In genomic region chr9:87067426-87067825, GRCh38 we compare ENCODE assay signal across 22 cellular contexts.
"Had no signal": no experiment of that assay in that cellular context is flagged by ENCODE, and none has a peak within 500 bp of the region (broad histone marks: within the 10 kb centered on the region; RNA-seq: fewer than 3 reads in every experiment).

No MANE protein-coding gene starts in this region.

- H3K36me3 ChIP-seq: colonic mucosa, left ventricle myocardium inferior, SJCRH30, WERI-Rb-1 had no signal

- H3K4me1 Mint-ChIP-seq: activated naive CD8-positive, alpha-beta T cell treated with anti-CD3 and anti-CD28 coated beads, Interleukin-2, amount 10 ng/mL, durations not matched to agents 7 days and 5 days; central memory CD8-positive, alpha-beta T cell had no signal

- H3K4me3 Mint-ChIP-seq: activated naive CD8-positive, alpha-beta T cell treated with anti-CD3 and anti-CD28 coated beads, Interleukin-2, amount 10 ng/mL, durations not matched to agents 7 days and 5 days; activated T-cell treated with anti-CD3 and anti-CD28 coated beads, Interleukin-2, amount 50 U/mL, for 4 hours; central memory CD8-positive, alpha-beta T cell; effector memory CD8-positive, alpha-beta T cell; nephron progenitor cell; stimulated activated naive CD8-positive, alpha-beta T cell treated with anti-CD3 and anti-CD28 coated beads, Interleukin-15, Interleukin-2, amounts not matched to agents 100 ng/mL and 50 ng/mL, for 24 hours had no signal

- H3K27me3 Mint-ChIP-seq: activated naive CD8-positive, alpha-beta T cell treated with anti-CD3 and anti-CD28 coated beads, Interleukin-2, amount 10 ng/mL, durations not matched to agents 7 days and 5 days; stimulated activated naive CD8-positive, alpha-beta T cell treated with anti-CD3 and anti-CD28 coated beads, Interleukin-15, Interleukin-2, amounts not matched to agents 100 ng/mL and 50 ng/mL, for 24 hours had no signal

- H3K4me3 ChIP-seq: body of pancreas, colonic mucosa, dorsolateral prefrontal cortex, left ventricle myocardium inferior, SJCRH30 had no signal

- H3K4me1 ChIP-seq: body of pancreas, colonic mucosa, parathyroid adenoma had no signal

- H3K36me3 Mint-ChIP-seq: activated naive CD8-positive, alpha-beta T cell treated with anti-CD3 and anti-CD28 coated beads, Interleukin-2, amount 10 ng/mL, durations not matched to agents 7 days and 5 days had no signal

- H3K27ac Mint-ChIP-seq: activated naive CD8-positive, alpha-beta T cell treated with anti-CD3 and anti-CD28 coated beads, Interleukin-2, amount 10 ng/mL, durations not matched to agents 7 days and 5 days; activated T-helper 2 cell treated with anti-CD3 and anti-CD28 coated beads, Interferon-gamma antibody, Interleukin-2, Interleukin-4, amounts not matched to agents 10 μg/mL and 5 μg/mL and 100 μg/mL, durations not matched to agents 14 hours and 24 hours and 36 hours; effector memory CD8-positive, alpha-beta T cell; nephron progenitor cell; stimulated activated naive CD8-positive, alpha-beta T cell treated with anti-CD3 and anti-CD28 coated beads, Interleukin-15, Interleukin-2, amounts not matched to agents 100 ng/mL and 50 ng/mL, for 24 hours had no signal

- ATAC-seq: activated T-cell treated with anti-CD3 and anti-CD28 coated beads, Interleukin-2, amount 50 U/mL, for 4 hours; body of pancreas; effector memory CD8-positive, alpha-beta T cell had no signal

- H3K27ac ChIP-seq: body of pancreas, colonic mucosa, dorsolateral prefrontal cortex, left ventricle myocardium inferior, parathyroid adenoma, SJCRH30, WERI-Rb-1 had no signal

- H3K9me3 ChIP-seq: body of pancreas, colonic mucosa, left ventricle myocardium inferior, SJCRH30 had no signal

- H3K27me3 ChIP-seq: body of pancreas, colonic mucosa, dorsolateral prefrontal cortex, SJCRH30 had no signal

- H3K9me3 Mint-ChIP-seq: activated T-cell treated with anti-CD3 and anti-CD28 coated beads, Interleukin-2, amount 50 U/mL, for 4 hours; activated T-helper 2 cell treated with anti-CD3 and anti-CD28 coated beads, Interferon-gamma antibody, Interleukin-2, Interleukin-4, amounts not matched to agents 10 μg/mL and 5 μg/mL and 100 μg/mL, durations not matched to agents 14 hours and 24 hours and 36 hours; central memory CD8-positive, alpha-beta T cell; effector memory CD8-positive, alpha-beta T cell; nephron progenitor cell; stimulated activated naive CD8-positive, alpha-beta T cell treated with anti-CD3 and anti-CD28 coated beads, Interleukin-15, Interleukin-2, amounts not matched to agents 100 ng/mL and 50 ng/mL, for 24 hours had no signal

- DNase-seq: activated CD4-positive, alpha-beta T cell treated with anti-CD3 and anti-CD28 coated beads, Interleukin-2, amount 50 U/mL, for 1 hour; activated CD4-positive, CD25-positive, alpha-beta regulatory T cell treated with anti-CD3 and anti-CD28 coated beads, Interleukin-2, amount 50 U/mL, for 72 hours; activated naive CD4-positive, alpha-beta T cell treated with Interleukin-2 at 50 U/mL for 16 hours; activated naive CD8-positive, alpha-beta T cell treated with anti-CD3 and anti-CD28 coated beads, Interleukin-2, amount 10 ng/mL, durations not matched to agents 7 days and 5 days; activated T-cell treated with anti-CD3 and anti-CD28 coated beads, Interleukin-2, amount 50 U/mL, for 4 hours; body of pancreas; colonic mucosa; dorsolateral prefrontal cortex; effector memory CD8-positive, alpha-beta T cell; foreskin melanocyte; left ventricle myocardium inferior; nephron progenitor cell; right cardiac atrium; SJCRH30; stimulated activated CD4-positive, alpha-beta T cell treated with anti-CD3 and anti-CD28 coated beads, Interleukin-1b, Interleukin-23, amount 100 ng/mL, for 48 hours; T-helper 1 cell; trophoblast cell; WERI-Rb-1 had no signal
